ENCODE assay signal across 20 cellular contexts in genomic region chr14:53016491-53016890, GRCh38.
"Had no signal": no experiment of that assay in that cellular context is flagged by ENCODE, and none has a peak within 500 bp of the region (broad histone marks: within the 10 kb centered on the region; RNA-seq: fewer than 3 reads in every experiment).

No MANE protein-coding gene starts in this region.

- H3K4me3 ChIP-seq: lower lobe of right lung, tibial nerve had no signal

- H3K27me3 ChIP-seq: foreskin keratinocyte, tibial nerve had no signal

- H3K9me3 ChIP-seq: lower lobe of right lung, tibial nerve had no signal

- ATAC-seq: activated CD4-positive, CD25-positive, alpha-beta regulatory T cell treated with anti-CD3 and anti-CD28 coated beads, Interleukin-2, amount 50 U/mL, for 24 hours; esophagus mucosa; left cardiac atrium; lower lobe of right lung; SK-N-SH treated with all-trans-retinoic acid at 6 μM for 48 hours; stimulated activated memory B cell treated with anti-CD40 and anti-IgM and Interleukin-4, amounts not matched to agents 10 μg/mL and 1 μg/mL and 100 μg/mL, for 72 hours had no signal

- H3K36me3 ChIP-seq: lower lobe of right lung, tibial nerve had no signal

- H3K27ac ChIP-seq: foreskin keratinocyte, lower lobe of right lung, tibial nerve had no signal

- DNase-seq: activated CD4-positive, alpha-beta T cell treated with anti-CD3 and anti-CD28 coated beads, Interleukin-2, amount 50 U/mL, for 1 hour; activated CD8-positive, alpha-beta memory T cell treated with anti-CD3 and anti-CD28 coated beads for 24 hours; activated gamma-delta T cell treated with Interleukin-2 at 50 U/mL for 16 hours; activated naive CD8-positive, alpha-beta T cell treated with anti-CD3 and anti-CD28 coated beads, Interleukin-2, amount 10 ng/mL, durations not matched to agents 7 days and 5 days; aorta; head of caudate nucleus; immature natural killer cell; left cardiac atrium; lower lobe of right lung; midbrain; stimulated activated CD4-positive, alpha-beta T cell treated with anti-CD3 and anti-CD28 coated beads, Interleukin-12 subunit alpha, Interleukin-12 subunit beta, amount 100 ng/mL, for 4 hours; stimulated activated CD4-positive, alpha-beta T cell treated with anti-CD3 and anti-CD28 coated beads, Interleukin-2, amount 100 ng/mL, for 24 hours; T-helper 1 cell; T1000 had no signal

- H3K4me1 ChIP-seq: lower lobe of right lung had no signal
